1 cellular context compared by ENCODE assay signal in genomic region chr20:35954200-35954906, GRCh38.
TF ChIP-seq lines count a peak whose summit lies in the region.

TSS of gene SCAND1 (minus strand) at chr20:35954502. CDS start at chr20:35954284, 218 bp downstream.

TF ChIP-seq in WTC11, 78 proteins besides CTCF, POLR2A, EP300 and RAD21 (continued from another document and continues in another):
- TF ChIP-seq PRRX2 (CRISPR knock-in tag; IDR thresholded peaks at IDR 0.05) (no peak), RELA (CRISPR knock-in tag; IDR thresholded peaks at IDR 0.05; ENCODE audit: borderline replicate concordance) (0 out of 2 replicates have a peak, but pooled peaks have one; percentile 10), ZSCAN18 (CRISPR knock-in tag; IDR thresholded peaks at IDR 0.05) (no peak), NFATC4 (CRISPR knock-in tag; IDR thresholded peaks at IDR 0.05) (no peak), TEAD1 (CRISPR knock-in tag; IDR thresholded peaks at IDR 0.05) (no peak; the same call in 1 of the 2 replicates), ATF1 (CRISPR knock-in tag; IDR thresholded peaks at IDR 0.05) (no peak), NR3C1 (CRISPR knock-in tag; conservative IDR thresholded peaks at IDR 0.05; ENCODE audit: low read depth) (0 out of 2 replicates have a peak, but pooled peaks have one; percentile 10), JUN (CRISPR knock-in tag; IDR thresholded peaks at IDR 0.05) (no peak), TCF7 (CRISPR knock-in tag; IDR thresholded peaks at IDR 0.05; ENCODE audit: low read depth) (no peak; the same call in 1 of the 2 replicates), GABPB1 (CRISPR knock-in tag; IDR thresholded peaks at IDR 0.05) (peak; percentile 83), ATF2 (CRISPR knock-in tag; IDR thresholded peaks at IDR 0.05; ENCODE audit: borderline replicate concordance, low read depth) (peak; percentile 49; the same call in 1 of the 2 replicates), HMGA2 (CRISPR knock-in tag; IDR thresholded peaks at IDR 0.05) (no peak), MYBL2 (CRISPR knock-in tag; IDR thresholded peaks at IDR 0.05) (peak; percentile 63), ZNF232 (CRISPR knock-in tag; IDR thresholded peaks at IDR 0.05) (peak; percentile 87), NFE2L1 (CRISPR knock-in tag; IDR thresholded peaks at IDR 0.05) (no peak; the same call in 1 of the 2 replicates), RORB (CRISPR knock-in tag; IDR thresholded peaks at IDR 0.05) (no peak), NFYB (CRISPR knock-in tag; conservative IDR thresholded peaks at IDR 0.05; ENCODE audit: low read depth) (no peak), PREB (CRISPR knock-in tag; IDR thresholded peaks at IDR 0.05; ENCODE audit: borderline replicate concordance) (no peak; the same call in 1 of the 2 replicates), MXD4 (CRISPR knock-in tag; IDR thresholded peaks at IDR 0.05; ENCODE audit: borderline replicate concordance) (no peak), OVOL2 (CRISPR knock-in tag; IDR thresholded peaks at IDR 0.05; ENCODE audit: borderline replicate concordance) (no peak), ZNF263 (CRISPR knock-in tag; IDR thresholded peaks at IDR 0.05; ENCODE audit: low read depth) (peak; percentile 82), FOXJ3 (CRISPR knock-in tag; IDR thresholded peaks at IDR 0.05; ENCODE audit: borderline replicate concordance) (no peak), ESRRA (CRISPR knock-in tag; IDR thresholded peaks at IDR 0.05; ENCODE audit: borderline replicate concordance) (0 out of 2 replicates have a peak, but pooled peaks have one; percentile 2), SOX15 (CRISPR knock-in tag; IDR thresholded peaks at IDR 0.05) (no peak), MLX (CRISPR knock-in tag; IDR thresholded peaks at IDR 0.05) (no peak), E2F4 (CRISPR knock-in tag; IDR thresholded peaks at IDR 0.05; ENCODE audit: borderline replicate concordance, low read depth) (no peak; the same call in 1 of the 2 replicates), IRF2 (CRISPR knock-in tag; IDR thresholded peaks at IDR 0.05; ENCODE audit: borderline replicate concordance, low read depth) (no peak), SMAD4 (CRISPR knock-in tag; IDR thresholded peaks at IDR 0.05) (no peak), GRHL2 (CRISPR knock-in tag; IDR thresholded peaks at IDR 0.05; ENCODE audit: insufficient replicate concordance, severe bottlenecking) (no peak), CBFB (CRISPR knock-in tag; IDR thresholded peaks at IDR 0.05; ENCODE audit: low read depth) (peak; percentile 78), GTF2I (CRISPR knock-in tag; conservative IDR thresholded peaks at IDR 0.05) (no peak), IRF1 (CRISPR knock-in tag; IDR thresholded peaks at IDR 0.05) (no peak), AR (CRISPR knock-in tag; IDR thresholded peaks at IDR 0.05) (no peak)
- TF ChIP-seq, protein P1, sequence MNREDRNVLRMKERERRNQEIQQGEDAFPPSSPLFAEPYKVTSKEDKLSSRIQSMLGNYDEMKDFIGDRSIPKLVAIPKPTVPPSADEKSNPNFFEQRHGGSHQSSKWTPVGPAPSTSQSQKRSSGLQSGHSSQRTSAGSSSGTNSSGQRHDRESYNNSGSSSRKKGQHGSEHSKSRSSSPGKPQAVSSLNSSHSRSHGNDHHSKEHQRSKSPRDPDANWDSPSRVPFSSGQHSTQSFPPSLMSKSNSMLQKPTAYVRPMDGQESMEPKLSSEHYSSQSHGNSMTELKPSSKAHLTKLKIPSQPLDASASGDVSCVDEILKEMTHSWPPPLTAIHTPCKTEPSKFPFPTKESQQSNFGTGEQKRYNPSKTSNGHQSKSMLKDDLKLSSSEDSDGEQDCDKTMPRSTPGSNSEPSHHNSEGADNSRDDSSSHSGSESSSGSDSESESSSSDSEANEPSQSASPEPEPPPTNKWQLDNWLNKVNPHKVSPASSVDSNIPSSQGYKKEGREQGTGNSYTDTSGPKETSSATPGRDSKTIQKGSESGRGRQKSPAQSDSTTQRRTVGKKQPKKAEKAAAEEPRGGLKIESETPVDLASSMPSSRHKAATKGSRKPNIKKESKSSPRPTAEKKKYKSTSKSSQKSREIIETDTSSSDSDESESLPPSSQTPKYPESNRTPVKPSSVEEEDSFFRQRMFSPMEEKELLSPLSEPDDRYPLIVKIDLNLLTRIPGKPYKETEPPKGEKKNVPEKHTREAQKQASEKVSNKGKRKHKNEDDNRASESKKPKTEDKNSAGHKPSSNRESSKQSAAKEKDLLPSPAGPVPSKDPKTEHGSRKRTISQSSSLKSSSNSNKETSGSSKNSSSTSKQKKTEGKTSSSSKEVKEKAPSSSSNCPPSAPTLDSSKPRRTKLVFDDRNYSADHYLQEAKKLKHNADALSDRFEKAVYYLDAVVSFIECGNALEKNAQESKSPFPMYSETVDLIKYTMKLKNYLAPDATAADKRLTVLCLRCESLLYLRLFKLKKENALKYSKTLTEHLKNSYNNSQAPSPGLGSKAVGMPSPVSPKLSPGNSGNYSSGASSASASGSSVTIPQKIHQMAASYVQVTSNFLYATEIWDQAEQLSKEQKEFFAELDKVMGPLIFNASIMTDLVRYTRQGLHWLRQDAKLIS (CRISPR knock-in tag; IDR thresholded peaks at IDR 0.05; ENCODE audit: borderline replicate concordance), result no peak
- TF ChIP-seq, protein P2, sequence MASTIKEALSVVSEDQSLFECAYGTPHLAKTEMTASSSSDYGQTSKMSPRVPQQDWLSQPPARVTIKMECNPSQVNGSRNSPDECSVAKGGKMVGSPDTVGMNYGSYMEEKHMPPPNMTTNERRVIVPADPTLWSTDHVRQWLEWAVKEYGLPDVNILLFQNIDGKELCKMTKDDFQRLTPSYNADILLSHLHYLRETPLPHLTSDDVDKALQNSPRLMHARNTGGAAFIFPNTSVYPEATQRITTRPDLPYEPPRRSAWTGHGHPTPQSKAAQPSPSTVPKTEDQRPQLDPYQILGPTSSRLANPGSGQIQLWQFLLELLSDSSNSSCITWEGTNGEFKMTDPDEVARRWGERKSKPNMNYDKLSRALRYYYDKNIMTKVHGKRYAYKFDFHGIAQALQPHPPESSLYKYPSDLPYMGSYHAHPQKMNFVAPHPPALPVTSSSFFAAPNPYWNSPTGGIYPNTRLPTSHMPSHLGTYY (CRISPR knock-in tag; IDR thresholded peaks at IDR 0.05), result no peak
- TF ChIP-seq, protein P3, sequence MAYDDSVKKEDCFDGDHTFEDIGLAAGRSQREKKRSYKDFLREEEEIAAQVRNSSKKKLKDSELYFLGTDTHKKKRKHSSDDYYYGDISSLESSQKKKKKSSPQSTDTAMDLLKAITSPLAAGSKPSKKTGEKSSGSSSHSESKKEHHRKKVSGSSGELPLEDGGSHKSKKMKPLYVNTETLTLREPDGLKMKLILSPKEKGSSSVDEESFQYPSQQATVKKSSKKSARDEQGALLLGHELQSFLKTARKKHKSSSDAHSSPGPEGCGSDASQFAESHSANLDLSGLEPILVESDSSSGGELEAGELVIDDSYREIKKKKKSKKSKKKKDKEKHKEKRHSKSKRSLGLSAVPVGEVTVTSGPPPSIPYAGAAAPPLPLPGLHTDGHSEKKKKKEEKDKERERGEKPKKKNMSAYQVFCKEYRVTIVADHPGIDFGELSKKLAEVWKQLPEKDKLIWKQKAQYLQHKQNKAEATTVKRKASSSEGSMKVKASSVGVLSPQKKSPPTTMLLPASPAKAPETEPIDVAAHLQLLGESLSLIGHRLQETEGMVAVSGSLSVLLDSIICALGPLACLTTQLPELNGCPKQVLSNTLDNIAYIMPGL (CRISPR knock-in tag; IDR thresholded peaks at IDR 0.05), result peak; percentile 99
- TF ChIP-seq, protein P4, sequence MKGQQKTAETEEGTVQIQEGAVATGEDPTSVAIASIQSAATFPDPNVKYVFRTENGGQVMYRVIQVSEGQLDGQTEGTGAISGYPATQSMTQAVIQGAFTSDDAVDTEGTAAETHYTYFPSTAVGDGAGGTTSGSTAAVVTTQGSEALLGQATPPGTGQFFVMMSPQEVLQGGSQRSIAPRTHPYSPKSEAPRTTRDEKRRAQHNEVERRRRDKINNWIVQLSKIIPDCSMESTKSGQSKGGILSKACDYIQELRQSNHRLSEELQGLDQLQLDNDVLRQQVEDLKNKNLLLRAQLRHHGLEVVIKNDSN (CRISPR knock-in tag; IDR thresholded peaks at IDR 0.05), result peak; percentile 37
- TF ChIP-seq, protein P5, sequence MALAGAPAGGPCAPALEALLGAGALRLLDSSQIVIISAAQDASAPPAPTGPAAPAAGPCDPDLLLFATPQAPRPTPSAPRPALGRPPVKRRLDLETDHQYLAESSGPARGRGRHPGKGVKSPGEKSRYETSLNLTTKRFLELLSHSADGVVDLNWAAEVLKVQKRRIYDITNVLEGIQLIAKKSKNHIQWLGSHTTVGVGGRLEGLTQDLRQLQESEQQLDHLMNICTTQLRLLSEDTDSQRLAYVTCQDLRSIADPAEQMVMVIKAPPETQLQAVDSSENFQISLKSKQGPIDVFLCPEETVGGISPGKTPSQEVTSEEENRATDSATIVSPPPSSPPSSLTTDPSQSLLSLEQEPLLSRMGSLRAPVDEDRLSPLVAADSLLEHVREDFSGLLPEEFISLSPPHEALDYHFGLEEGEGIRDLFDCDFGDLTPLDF (CRISPR knock-in tag; IDR thresholded peaks at IDR 0.05), result peak; percentile 27; the same call in 1 of the 2 replicates
